ENCODE assay signal across 21 cellular contexts in genomic region chr11:13324709-13325108, GRCh38. TPM values are rescaled to one million over a fixed set of nuclear protein-coding genes. Genes with fewer than 3 reads are reported as not detected.
DNase-seq lines count a peak whose midpoint lies in the region; ATAC-seq lines count a peak whose summit lies in the region.
"Had no signal": no experiment of that assay in that cellular context is flagged by ENCODE, and none has a peak within 500 bp of the region (broad histone marks: within the 10 kb centered on the region; RNA-seq: fewer than 3 reads in every experiment).

No MANE protein-coding gene starts in this region.

- H3K9me3 Mint-ChIP-seq in activated T-cell treated with anti-CD3 and anti-CD28 coated beads, Interleukin-2, amount 50 U/mL, for 72 hours: no peaks in the 10 kb centered on the region
- H3K9me3 Mint-ChIP-seq in stimulated activated effector memory CD8-positive, alpha-beta T cell treated with anti-CD3 and anti-CD28 coated beads, Interleukin-12 subunit alpha, Interleukin-12 subunit beta, amount 100 ng/mL, for 72 hours: no peaks in the 10 kb centered on the region
- H3K9me3 Mint-ChIP-seq: activated CD4-positive, alpha-beta T cell treated with anti-CD3 and anti-CD28 coated beads, Interleukin-2, amount 10 ng/mL, durations not matched to agents 7 days and 5 days; dendritic cell treated with granulocyte-macrophage colony-stimulating factor and Interleukin-4, amounts not matched to agents 40 ng/mL and 50 ng/mL, for 4 days; neural crest cell; T-helper 2 cell treated with Interferon-gamma antibody and Interleukin-4, amounts not matched to agents 5 μg/mL and 100 μg/mL, for 36 hours had no signal

- no peak overlapping the region for H3K4me3 Mint-ChIP-seq in activated T-cell treated with anti-CD3 and anti-CD28 coated beads, Interleukin-2, amount 50 U/mL, for 72 hours
- no peak overlapping the region for H3K4me3 Mint-ChIP-seq in stimulated activated effector memory CD8-positive, alpha-beta T cell treated with anti-CD3 and anti-CD28 coated beads, Interleukin-12 subunit alpha, Interleukin-12 subunit beta, amount 100 ng/mL, for 72 hours
- H3K4me3 Mint-ChIP-seq: activated CD4-positive, alpha-beta T cell treated with anti-CD3 and anti-CD28 coated beads, Interleukin-2, amount 10 ng/mL, durations not matched to agents 7 days and 5 days; dendritic cell treated with granulocyte-macrophage colony-stimulating factor and Interleukin-4, amounts not matched to agents 40 ng/mL and 50 ng/mL, for 4 days; neural crest cell; T-helper 2 cell treated with Interferon-gamma antibody and Interleukin-4, amounts not matched to agents 5 μg/mL and 100 μg/mL, for 36 hours had no signal

- H3K27ac Mint-ChIP-seq in activated T-cell treated with anti-CD3 and anti-CD28 coated beads, Interleukin-2, amount 50 U/mL, for 72 hours: peak overlapping the region; percentile 14
- peak overlapping the region; percentile 36 for H3K27ac Mint-ChIP-seq in stimulated activated effector memory CD8-positive, alpha-beta T cell treated with anti-CD3 and anti-CD28 coated beads, Interleukin-12 subunit alpha, Interleukin-12 subunit beta, amount 100 ng/mL, for 72 hours
- H3K27ac Mint-ChIP-seq: activated CD4-positive, alpha-beta T cell treated with anti-CD3 and anti-CD28 coated beads, Interleukin-2, amount 10 ng/mL, durations not matched to agents 7 days and 5 days; dendritic cell treated with granulocyte-macrophage colony-stimulating factor and Interleukin-4, amounts not matched to agents 40 ng/mL and 50 ng/mL, for 4 days; T-helper 2 cell treated with Interferon-gamma antibody and Interleukin-4, amounts not matched to agents 5 μg/mL and 100 μg/mL, for 36 hours had no signal

- ATAC-seq in activated T-cell treated with anti-CD3 and anti-CD28 coated beads, Interleukin-2, amount 50 U/mL, for 72 hours (replicated peaks in 1 of 2): no peak
- ATAC-seq in stimulated activated effector memory CD8-positive, alpha-beta T cell treated with anti-CD3 and anti-CD28 coated beads, Interleukin-12 subunit alpha, Interleukin-12 subunit beta, amount 100 ng/mL, for 72 hours: peak; percentile 38
- ATAC-seq: left colon had no signal

- peaks cover 41% of the 10 kb centered on the region for H3K4me1 Mint-ChIP-seq in activated T-cell treated with anti-CD3 and anti-CD28 coated beads, Interleukin-2, amount 50 U/mL, for 72 hours (ENCODE audit: low read depth)
- peaks cover 78% of the 10 kb centered on the region for H3K4me1 Mint-ChIP-seq in stimulated activated effector memory CD8-positive, alpha-beta T cell treated with anti-CD3 and anti-CD28 coated beads, Interleukin-12 subunit alpha, Interleukin-12 subunit beta, amount 100 ng/mL, for 72 hours

- no peaks in the 10 kb centered on the region for H3K27me3 Mint-ChIP-seq in activated T-cell treated with anti-CD3 and anti-CD28 coated beads, Interleukin-2, amount 50 U/mL, for 72 hours (ENCODE audit: low read depth)
- H3K27me3 Mint-ChIP-seq: activated CD4-positive, alpha-beta T cell treated with anti-CD3 and anti-CD28 coated beads, Interleukin-2, amount 10 ng/mL, durations not matched to agents 7 days and 5 days; dendritic cell treated with granulocyte-macrophage colony-stimulating factor and Interleukin-4, amounts not matched to agents 40 ng/mL and 50 ng/mL, for 4 days had no signal

- H3K36me3 Mint-ChIP-seq in activated T-cell treated with anti-CD3 and anti-CD28 coated beads, Interleukin-2, amount 50 U/mL, for 72 hours (ENCODE audit: insufficient read depth in 2 of 2): no peaks in the 10 kb centered on the region
- peaks cover 53% of the 10 kb centered on the region for H3K36me3 Mint-ChIP-seq in stimulated activated effector memory CD8-positive, alpha-beta T cell treated with anti-CD3 and anti-CD28 coated beads, Interleukin-12 subunit alpha, Interleukin-12 subunit beta, amount 100 ng/mL, for 72 hours

- DNase-seq in activated T-cell treated with anti-CD3 and anti-CD28 coated beads, Interleukin-2, amount 50 U/mL, for 72 hours: no peak
- DNase-seq in activated T-cell treated with anti-CD3 and anti-CD28 coated beads, Interleukin-2, amount 50 U/mL, for 48 hours: no peak
- DNase-seq in RPMI8226 (peak; percentile 16), inferior parietal cortex (ENCODE audit: extremely low spot score) (peak; percentile 59), NCI-H1694 (lab: John Stamatoyannopoulos, UW) (no peak), NCI-H1105 (lab: John Stamatoyannopoulos, UW) (no peak), NCI-H1092 treated with DMSO at 0.1 percent for 48 hours (lab: John Stamatoyannopoulos, UW) (no peak)
- no peak for DNase-seq in stimulated activated effector memory CD8-positive, alpha-beta T cell treated with anti-CD3 and anti-CD28 coated beads, Interleukin-12 subunit alpha, Interleukin-12 subunit beta, amount 100 ng/mL, for 72 hours (ENCODE audit: low spot score in 2 of 2)
- DNase-seq: activated CD4-positive, alpha-beta T cell treated with anti-CD3 and anti-CD28 coated beads, Interleukin-2, amount 10 ng/mL, durations not matched to agents 7 days and 5 days; activated effector memory CD4-positive, alpha-beta T cell treated with anti-CD3 and anti-CD28 coated beads, Interleukin-2, amount 50 U/mL, for 16 hours; EL; GOT3; Kasumi-1; left colon; NCI-H2081; NK-92 treated with Interleukin-12 subunit alpha and Interleukin-12 subunit beta, amount 100 ng/mL, for 24 hours; stimulated activated CD4-positive, alpha-beta T cell treated with anti-CD3 and anti-CD28 coated beads, Interleukin-2, amount 100 ng/mL, for 48 hours; stimulated activated naive CD4-positive, alpha-beta T cell treated with Interleukin-2 at 50 U/mL for 16 hours had no signal

RNA-seq across cellular contexts. Expression of gene BMAL1, which starts 47.1 kb away (rescaled TPM):
- total RNA-seq in activated T-cell treated with anti-CD3 and anti-CD28 coated beads, Interleukin-2, amount 50 U/mL, for 72 hours: 10 to 100 TPM; 29.6 to 43.5 TPM

Comparison
In these comparisons a context has a peak if more than half of its experiments do, and no peak if none do; other contexts are left out.
1. DNase-seq: peak in RPMI8226 (single experiment) and inferior parietal cortex (single experiment); none in activated T-cell treated with anti-CD3 and anti-CD28 coated beads, Interleukin-2, amount 50 U/mL, for 72 hours (0 of 2), activated T-cell treated with anti-CD3 and anti-CD28 coated beads, Interleukin-2, amount 50 U/mL, for 48 hours (0 of 2), stimulated activated effector memory CD8-positive, alpha-beta T cell treated with anti-CD3 and anti-CD28 coated beads, Interleukin-12 subunit alpha, Interleukin-12 subunit beta, amount 100 ng/mL, for 72 hours (0 of 2), NCI-H1694 (single experiment), NCI-H1105 (single experiment) and NCI-H1092 treated with DMSO at 0.1 percent for 48 hours (single experiment).